ENCODE assay signal across 18 cellular contexts in the genomic region with DNA sequence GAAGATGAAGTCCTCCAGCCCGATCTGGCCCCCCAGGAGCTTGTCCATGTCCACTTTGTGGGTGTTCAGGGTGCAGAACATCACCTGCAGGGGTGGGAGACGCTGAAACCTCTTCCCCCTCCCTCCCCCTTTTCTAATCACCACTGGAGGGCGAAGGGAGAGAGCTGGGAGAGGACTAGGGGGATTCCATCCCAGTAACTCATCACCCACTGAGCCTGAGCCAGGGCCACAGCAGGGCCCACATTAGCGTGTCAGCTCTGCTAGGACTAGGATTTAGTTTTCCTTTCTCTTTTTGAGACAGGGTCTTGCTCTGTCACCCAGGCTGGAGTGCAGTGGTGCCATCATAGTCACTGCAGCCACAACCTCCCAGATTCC. TPM values are rescaled to one million over a fixed set of nuclear protein-coding genes. Genes with fewer than 3 reads are reported as not detected.
A peak's percentile ranks its signal among the peaks of the same experiment; 100 is the strongest.
DNase-seq lines count a peak whose midpoint lies in the region; TF ChIP-seq lines count a peak whose summit lies in the region.
"Had no signal": no experiment of that assay in that cellular context is flagged by ENCODE, and none has a peak within 500 bp of the region (broad histone marks: within the 10 kb centered on the region; RNA-seq: fewer than 3 reads in every experiment).

No MANE protein-coding gene starts in this region.

- H3K4me1 Mint-ChIP-seq in activated CD4-positive, alpha-beta T cell treated with anti-CD3 and anti-CD28 coated beads, Interleukin-2, amount 10 ng/mL, durations not matched to agents 7 days and 5 days: peaks cover 13% of the 10 kb centered on the region
- H3K4me1 Mint-ChIP-seq in type B pancreatic cell (ENCODE audit: unreplicated experiment): peaks cover 17% of the 10 kb centered on the region
- peaks cover 9% of the 10 kb centered on the region for H3K4me1 Mint-ChIP-seq in endodermal cell

- H3K4me2 ChIP-seq in Karpas-422 (ENCODE audit: low read depth, low read length, poor library complexity, severe bottlenecking): peak overlapping the region; percentile 67

- H3K9me3 ChIP-seq in Karpas-422 (ENCODE audit: low read length) (no peaks in the 10 kb centered on the region), endodermal cell (ENCODE audit: control insufficient read depth, low read length) (no peaks in the 10 kb centered on the region)
- H3K9me3 ChIP-seq: HAP-1 had no signal

- H3K27ac ChIP-seq in Karpas-422 (ENCODE audit: low read length): no peak overlapping the region
- H3K27ac ChIP-seq in endodermal cell (ENCODE audit: low read depth, low read length): no peak overlapping the region
- H3K27ac ChIP-seq: epithelial cell of prostate had no signal

- H3K4me1 ChIP-seq in Karpas-422 (ENCODE audit: low read length) (peaks cover 20% of the 10 kb centered on the region), endodermal cell (ENCODE audit: control insufficient read depth, insufficient read depth, low read length) (no peaks in the 10 kb centered on the region)
- H3K4me1 ChIP-seq: HAP-1 had no signal

- H3K27me3 ChIP-seq in Karpas-422 (ENCODE audit: low read length): no peaks in the 10 kb centered on the region
- H3K27me3 ChIP-seq in endodermal cell (ENCODE audit: control insufficient read depth, insufficient read depth, low read length, poor library complexity, severe bottlenecking): no peaks in the 10 kb centered on the region

- peaks cover 12% of the 10 kb centered on the region for H3K36me3 Mint-ChIP-seq in activated CD4-positive, alpha-beta T cell treated with anti-CD3 and anti-CD28 coated beads, Interleukin-2, amount 10 ng/mL, durations not matched to agents 7 days and 5 days (ENCODE audit: low read depth)
- H3K36me3 Mint-ChIP-seq in type B pancreatic cell: peaks cover 7% of the 10 kb centered on the region
- H3K36me3 Mint-ChIP-seq in endodermal cell (ENCODE audit: low read depth): peaks cover 33% of the 10 kb centered on the region

- peak overlapping the region; percentile 87; the same call in 1 of the 2 replicates for H2AFZ ChIP-seq in Karpas-422 (ENCODE audit: low read length)

- no peaks in the 10 kb centered on the region for H3K36me3 ChIP-seq in Karpas-422 (ENCODE audit: insufficient read depth, low read length)
- peaks cover 34% of the 10 kb centered on the region for H3K36me3 ChIP-seq in endodermal cell (ENCODE audit: control insufficient read depth, insufficient read depth, low read length)

- CTCF ChIA-PET in activated CD4-positive, alpha-beta T cell treated with anti-CD3 and anti-CD28 coated beads, Interleukin-2, amount 10 ng/mL, durations not matched to agents 7 days and 5 days (lab: Charles Lee): interaction anchor here (0.7 to 5.2 kb wide), 20 partner anchors 8 to 839 kb away, joined by 3 to 45 read pairs (median 3); a partner anchor contains a TSS

- no peaks in the 10 kb centered on the region for H3K9me3 Mint-ChIP-seq in activated CD4-positive, alpha-beta T cell treated with anti-CD3 and anti-CD28 coated beads, Interleukin-2, amount 10 ng/mL, durations not matched to agents 7 days and 5 days
- no peaks in the 10 kb centered on the region for H3K9me3 Mint-ChIP-seq in type B pancreatic cell
- H3K9me3 Mint-ChIP-seq in endodermal cell: no peaks in the 10 kb centered on the region
- H3K9me3 Mint-ChIP-seq: activated naive CD8-positive, alpha-beta T cell treated with anti-CD3 and anti-CD28 coated beads, Interleukin-2, amount 50 U/mL, for 24 hours; dendritic cell treated with granulocyte-macrophage colony-stimulating factor and Interleukin-4, amounts not matched to agents 40 ng/mL and 50 ng/mL, for 4 days; T-helper 1 cell treated with Interleukin-12 subunit alpha and Interleukin-12 subunit beta and Interleukin-4 antibody, amounts not matched to agents 30 μg/mL and 1 μg/mL, for 36 hours had no signal

- DNase-seq in activated CD4-positive, alpha-beta T cell treated with anti-CD3 and anti-CD28 coated beads, Interleukin-2, amount 10 ng/mL, durations not matched to agents 7 days and 5 days: no peak
- DNase-seq in activated CD4-positive, alpha-beta T cell treated with anti-CD3 and anti-CD28 coated beads for 48 hours: no peak
- no peak for DNase-seq in Karpas-422
- peak; percentile 42 for DNase-seq in choroid plexus epithelial cell (ENCODE audit: low read depth)
- no peak for DNase-seq in type B pancreatic cell (ENCODE audit: extremely low spot score, unreplicated experiment)
- no peak for DNase-seq in endodermal cell
- no peak for DNase-seq in NCI-H510A (lab: John Stamatoyannopoulos, UW)
- DNase-seq in DMS114 treated with DMSO at 0.1 percent for 48 hours (lab: John Stamatoyannopoulos, UW; ENCODE audit: unreplicated experiment): no peak
- DNase-seq: kidney glomerular epithelial cell, NCI-H2171 had no signal

- H3K27me3 Mint-ChIP-seq in activated CD4-positive, alpha-beta T cell treated with anti-CD3 and anti-CD28 coated beads, Interleukin-2, amount 10 ng/mL, durations not matched to agents 7 days and 5 days: no peaks in the 10 kb centered on the region
- H3K27me3 Mint-ChIP-seq in type B pancreatic cell (peaks cover 3% of the 10 kb centered on the region), endodermal cell (ENCODE audit: insufficient read depth) (no peaks in the 10 kb centered on the region)
- H3K27me3 Mint-ChIP-seq: activated naive CD8-positive, alpha-beta T cell treated with anti-CD3 and anti-CD28 coated beads, Interleukin-2, amount 50 U/mL, for 24 hours had no signal

- WGBS in endodermal cell (ENCODE audit: insufficient coverage in 1 of 2, insufficient read length in 1 of 2), 2 experiments: 78 to 93% methylated on average over 3 to 4 of the region's 4 CpGs

- no peak overlapping the region; the same call in 1 of the 2 replicates for H3K4me3 ChIP-seq in Karpas-422 (ENCODE audit: low read length)
- no peak overlapping the region for H3K4me3 ChIP-seq in choroid plexus epithelial cell (ENCODE audit: low read depth, low read length)
- H3K4me3 ChIP-seq in endodermal cell (ENCODE audit: low read length): no peak overlapping the region
- H3K4me3 ChIP-seq: HAP-1 had no signal

- H3K4me3 Mint-ChIP-seq in activated CD4-positive, alpha-beta T cell treated with anti-CD3 and anti-CD28 coated beads, Interleukin-2, amount 10 ng/mL, durations not matched to agents 7 days and 5 days: no peak overlapping the region
- no peak overlapping the region for H3K4me3 Mint-ChIP-seq in type B pancreatic cell
- H3K4me3 Mint-ChIP-seq in endodermal cell: no peak overlapping the region
- H3K4me3 Mint-ChIP-seq: activated naive CD8-positive, alpha-beta T cell treated with anti-CD3 and anti-CD28 coated beads, Interleukin-2, amount 50 U/mL, for 24 hours; dendritic cell treated with granulocyte-macrophage colony-stimulating factor and Interleukin-4, amounts not matched to agents 40 ng/mL and 50 ng/mL, for 4 days; T-helper 1 cell treated with Interleukin-12 subunit alpha and Interleukin-12 subunit beta and Interleukin-4 antibody, amounts not matched to agents 30 μg/mL and 1 μg/mL, for 36 hours had no signal

- POLR2A ChIA-PET in activated CD4-positive, alpha-beta T cell treated with anti-CD3 and anti-CD28 coated beads, Interleukin-2, amount 10 ng/mL, durations not matched to agents 7 days and 5 days (lab: Charles Lee): interaction anchor here (1.0 kb wide), 1 partner anchor 344 kb away, joined by 3 read pairs; a partner anchor contains a TSS

- peak overlapping the region; percentile 61; the same call in 1 of the 2 replicates for H3K9ac ChIP-seq in Karpas-422 (ENCODE audit: low read length)
- no peak overlapping the region for H3K9ac ChIP-seq in endodermal cell (ENCODE audit: extremely low read depth, low read length, poor library complexity, severe bottlenecking)

- H3K9me2 ChIP-seq in Karpas-422 (replicated peaks; ENCODE audit: insufficient read depth, low read length): no peaks in the 10 kb centered on the region

- H3K27ac Mint-ChIP-seq in activated CD4-positive, alpha-beta T cell treated with anti-CD3 and anti-CD28 coated beads, Interleukin-2, amount 10 ng/mL, durations not matched to agents 7 days and 5 days: peak overlapping the region; percentile 19
- H3K27ac Mint-ChIP-seq in type B pancreatic cell (peak overlapping the region; percentile 51), endodermal cell (no peak overlapping the region)
- H3K27ac Mint-ChIP-seq: activated naive CD8-positive, alpha-beta T cell treated with anti-CD3 and anti-CD28 coated beads, Interleukin-2, amount 50 U/mL, for 24 hours; dendritic cell treated with granulocyte-macrophage colony-stimulating factor and Interleukin-4, amounts not matched to agents 40 ng/mL and 50 ng/mL, for 4 days; T-helper 1 cell treated with Interleukin-12 subunit alpha and Interleukin-12 subunit beta and Interleukin-4 antibody, amounts not matched to agents 30 μg/mL and 1 μg/mL, for 36 hours had no signal

- H4K20me1 ChIP-seq in Karpas-422 (ENCODE audit: insufficient read depth, low read depth, low read length): 0 out of 2 replicates have a peak, but pooled peaks cover 3% of the 10 kb centered on the region

- TF ChIP-seq CTCF in choroid plexus epithelial cell (conservative IDR thresholded peaks at IDR 0.05; ENCODE audit: low read depth, low read length) (no peak), type B pancreatic cell (conservative IDR thresholded peaks at IDR 0.05) (no peak), endodermal cell (conservative IDR thresholded peaks at IDR 0.05) (no peak)

- no peaks in the 10 kb centered on the region for H3K79me2 ChIP-seq in Karpas-422 (ENCODE audit: low read length)

RNA-seq across cellular contexts. Expression of a gene that starts 5.5 kb away (rescaled TPM):
- under 1 TPM; 0.19 to 0.27 TPM for total RNA-seq in activated CD4-positive, alpha-beta T cell treated with anti-CD3 and anti-CD28 coated beads, Interleukin-2, amount 10 ng/mL, durations not matched to agents 7 days and 5 days
- not detected in 2 replicates for total RNA-seq in Karpas-422 (2014; rRNA removed; shearing (Covaris generic); ENCODE audit: low replicate concordance)
- 0.56 and 1.0 TPM in 2 replicates for total RNA-seq in type B pancreatic cell (ENCODE audit: low replicate concordance)
- total RNA-seq in endodermal cell: 1 to 10 TPM in 1 of 2 donors, under 1 TPM in 1; 0.81 to 1.0 TPM
- not detected for polyA plus RNA-seq in endodermal cell (2013, experiment 1 of 2)
- polyA plus RNA-seq in endodermal cell (2013, experiment 2 of 2): 0.37 TPM
- total RNA-seq: A172, frontal cortex had no signal
- polyA plus RNA-seq: right cardiac atrium had no signal

RNA-seq across cellular contexts. Expression of a gene that starts 15.2 kb away (rescaled TPM):
- 10 to 100 TPM; 36.5 to 47.2 TPM for total RNA-seq in activated CD4-positive, alpha-beta T cell treated with anti-CD3 and anti-CD28 coated beads, Interleukin-2, amount 10 ng/mL, durations not matched to agents 7 days and 5 days
- 1.9 and 4.6 TPM in 2 replicates for total RNA-seq in Karpas-422 (2014; rRNA removed; shearing (Covaris generic); ENCODE audit: low replicate concordance)
- total RNA-seq in type B pancreatic cell (ENCODE audit: low replicate concordance): 123 and 308 TPM in 2 replicates
- total RNA-seq in endodermal cell: 10 to 100 TPM; 68.6 to 72.6 TPM
- 60.1 TPM for polyA plus RNA-seq in endodermal cell (2013, experiment 1 of 2)
- polyA plus RNA-seq in endodermal cell (2013, experiment 2 of 2): 55.9 TPM

RNA-seq across cellular contexts. Expression of a gene that starts 37.5 kb away (rescaled TPM):
- total RNA-seq in activated CD4-positive, alpha-beta T cell treated with anti-CD3 and anti-CD28 coated beads, Interleukin-2, amount 10 ng/mL, durations not matched to agents 7 days and 5 days: 100 to 1,000 TPM in 1 of 2 experiments, 10 to 100 TPM in 1; 89.7 to 100 TPM
- 39.7 and 49.0 TPM in 2 replicates for total RNA-seq in Karpas-422 (2014; rRNA removed; shearing (Covaris generic); ENCODE audit: low replicate concordance)
- total RNA-seq in type B pancreatic cell (ENCODE audit: low replicate concordance): 142 and 277 TPM in 2 replicates
- total RNA-seq in endodermal cell: 10 to 100 TPM; 66.1 to 70.0 TPM
- polyA plus RNA-seq in endodermal cell (2013, experiment 1 of 2): 62.8 TPM
- polyA plus RNA-seq in endodermal cell (2013, experiment 2 of 2): 56.0 TPM

RNA-seq across cellular contexts. Expression of a gene that starts 47.6 kb away (rescaled TPM):
- total RNA-seq in activated CD4-positive, alpha-beta T cell treated with anti-CD3 and anti-CD28 coated beads, Interleukin-2, amount 10 ng/mL, durations not matched to agents 7 days and 5 days: 100 to 1,000 TPM; 238 to 242 TPM
- total RNA-seq in Karpas-422 (2014; rRNA removed; shearing (Covaris generic); ENCODE audit: low replicate concordance): 66.3 and 186 TPM in 2 replicates
- total RNA-seq in type B pancreatic cell (ENCODE audit: low replicate concordance): 63.1 and 85.3 TPM in 2 replicates
- total RNA-seq in endodermal cell: 100 to 1,000 TPM; 103 to 141 TPM
- polyA plus RNA-seq in endodermal cell (2013, experiment 1 of 2): 89.7 TPM
- 76.1 TPM for polyA plus RNA-seq in endodermal cell (2013, experiment 2 of 2)

RNA-seq across cellular contexts. Expression of a gene that starts 48.7 kb away (rescaled TPM):
- total RNA-seq in activated CD4-positive, alpha-beta T cell treated with anti-CD3 and anti-CD28 coated beads, Interleukin-2, amount 10 ng/mL, durations not matched to agents 7 days and 5 days: 100 to 1,000 TPM; 169 to 190 TPM
- total RNA-seq in Karpas-422 (2014; rRNA removed; shearing (Covaris generic); ENCODE audit: low replicate concordance): 45.1 and 81.4 TPM in 2 replicates
- 171 and 240 TPM in 2 replicates for total RNA-seq in type B pancreatic cell (ENCODE audit: low replicate concordance)
- total RNA-seq in endodermal cell: 100 to 1,000 TPM; 127 to 140 TPM
- polyA plus RNA-seq in endodermal cell (2013, experiment 1 of 2): 108 TPM
- polyA plus RNA-seq in endodermal cell (2013, experiment 2 of 2): 101 TPM
